Comparison of ENCODE assay signal across 9 cellular contexts in the genomic region with DNA sequence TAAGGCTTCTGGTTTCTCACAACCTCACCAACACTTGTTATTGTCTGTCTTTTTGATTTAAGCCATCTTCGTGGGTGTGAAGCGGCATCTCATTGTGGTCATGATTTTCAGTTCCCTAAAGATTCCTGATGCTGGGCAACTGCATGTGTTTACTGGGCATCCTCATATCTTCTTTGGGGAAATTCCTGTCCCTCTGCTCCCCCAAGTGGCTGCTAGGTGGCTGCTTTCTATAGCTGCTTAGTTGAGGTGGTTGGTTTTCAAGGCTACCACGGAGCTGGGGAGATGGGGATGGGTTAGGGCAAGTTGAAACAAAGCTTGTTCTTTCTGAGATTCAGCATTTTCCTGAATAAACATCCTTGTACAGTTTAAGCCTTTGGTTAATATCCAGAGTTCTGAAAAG.
A peak's percentile ranks its signal among the peaks of the same experiment; 100 is the strongest.
DNase-seq lines count a peak whose midpoint lies in the region; ATAC-seq and TF ChIP-seq lines count a peak whose summit lies in the region.
"Had no signal": no experiment of that assay in that cellular context is flagged by ENCODE, and none has a peak within 500 bp of the region (broad histone marks: within the 10 kb centered on the region; RNA-seq: fewer than 3 reads in every experiment).

No MANE protein-coding gene starts in this region.

- no peak overlapping the region for H3K27ac Mint-ChIP-seq in neural crest cell (ENCODE audit: unreplicated experiment)

- no peak for ATAC-seq in GM18909 (IDR thresholded peaks at IDR 0.05; ENCODE audit: poor library complexity, unreplicated experiment)

- H3K27me3 Mint-ChIP-seq in neural crest cell (ENCODE audit: low read depth) = no peaks in the 10 kb centered on the region

- TF ChIP-seq CTCF in cardiac fibroblast (IDR thresholded peaks at IDR 0.05; ENCODE audit: low read depth, low read length) (peak; percentile 7), neural crest cell (conservative IDR thresholded peaks at IDR 0.05) (peak; percentile 33)

- H3K4me3 Mint-ChIP-seq in neural crest cell = no peak overlapping the region

- DNase-seq in NCI-H1092 treated with DMSO at 0.1 percent for 48 hours (lab: John Stamatoyannopoulos, UW) = peak; percentile 17
- DNase-seq in NCI-H1092 (lab: John Stamatoyannopoulos, UW) = no peak
- peak; percentile 5 for DNase-seq in KBM-7
- peak in 1 of 2 donors; percentile 62 for DNase-seq in cardiac fibroblast (ENCODE audit: low read depth in 2 of 2)
- no peak for DNase-seq in neural crest cell (ENCODE audit: low read depth, low spot score)
- DNase-seq in NCI-H2081 (lab: John Stamatoyannopoulos, UW) = no peak
- DNase-seq in activated T-cell treated with anti-CD3 and anti-CD28 coated beads, Interleukin-2, amount 50 U/mL, for 1 hour = no peak
- DNase-seq: midbrain had no signal

- peaks cover 41% of the 10 kb centered on the region for H3K4me1 Mint-ChIP-seq in neural crest cell

- H3K4me3 ChIP-seq in cardiac fibroblast (replicated peaks in 1 of 2; ENCODE audit: low read depth in 2 of 2, low read length in 2 of 2) = no peak overlapping the region

- in situ Hi-C loops in KBM-7 (cut with MboI; ENCODE audit: low pct_unique_long_range_greater_than_20kb, low sequenced_read_pairs) = no loop called here

- no peaks in the 10 kb centered on the region for H3K36me3 Mint-ChIP-seq in neural crest cell (ENCODE audit: low read depth)

- peaks cover 3% of the 10 kb centered on the region for H3K9me3 Mint-ChIP-seq in neural crest cell

Comparison
In these comparisons a context has a peak if more than half of its experiments do, and no peak if none do; other contexts are left out.
1. DNase-seq: peak in NCI-H1092 treated with DMSO at 0.1 percent for 48 hours (single experiment) and KBM-7 (single experiment); none in NCI-H1092 (single experiment), neural crest cell (single experiment), NCI-H2081 (0 of 2) and activated T-cell treated with anti-CD3 and anti-CD28 coated beads, Interleukin-2, amount 50 U/mL, for 1 hour (single experiment).